ENCODE assay signal across 18 cellular contexts in the genomic region with DNA sequence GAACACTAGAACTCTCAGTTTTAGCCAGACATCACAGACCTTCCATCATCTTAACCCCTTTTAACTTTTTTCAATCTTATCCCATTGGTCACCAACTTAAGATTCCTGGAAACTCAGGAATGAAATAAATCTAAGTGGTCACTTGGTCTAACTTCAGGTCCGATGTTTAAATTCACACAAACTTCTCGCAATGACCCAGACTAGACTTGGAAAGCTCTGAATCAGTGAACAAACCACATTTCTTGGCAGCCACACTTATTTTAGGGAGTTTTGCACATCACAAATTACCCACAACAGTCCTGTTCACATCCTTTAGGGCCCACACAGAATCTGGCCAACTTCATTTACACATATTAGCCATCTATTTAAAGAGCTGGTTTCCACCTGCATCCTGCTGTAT.
"Had no signal": no experiment of that assay in that cellular context is flagged by ENCODE, and none has a peak within 500 bp of the region (broad histone marks: within the 10 kb centered on the region; RNA-seq: fewer than 3 reads in every experiment).

No MANE protein-coding gene starts in this region.

- H3K4me3 Mint-ChIP-seq: activated naive CD8-positive, alpha-beta T cell; activated T-cell treated with anti-CD3 and anti-CD28 coated beads, Interleukin-2, amount 50 U/mL, for 4 hours; naive thymus-derived CD8-positive, alpha-beta T cell had no signal

- H3K27ac Mint-ChIP-seq: activated naive CD8-positive, alpha-beta T cell; naive thymus-derived CD8-positive, alpha-beta T cell had no signal

- H3K4me1 ChIP-seq: foreskin keratinocyte had no signal

- H3K27ac ChIP-seq: coronary artery, foreskin keratinocyte, heart left ventricle, psoas muscle, thoracic aorta had no signal

- H3K27me3 ChIP-seq: foreskin keratinocyte, heart left ventricle had no signal

- H3K4me3 ChIP-seq: coronary artery, heart left ventricle, lung, psoas muscle, thoracic aorta had no signal

- ATAC-seq: activated T-cell treated with anti-CD3 and anti-CD28 coated beads, Interleukin-2, amount 50 U/mL, for 4 hours; foreskin keratinocyte; heart left ventricle; left colon; naive thymus-derived CD8-positive, alpha-beta T cell; psoas muscle; sciatic nerve; stimulated activated naive CD8-positive, alpha-beta T cell treated with anti-CD3 and anti-CD28 coated beads, Interleukin-15, Interleukin-2, amounts not matched to agents 100 U/mL and 50 U/mL, for 24 hours had no signal

- H3K36me3 Mint-ChIP-seq: activated naive CD8-positive, alpha-beta T cell; naive thymus-derived CD8-positive, alpha-beta T cell had no signal

- DNase-seq: activated CD4-positive, alpha-beta T cell treated with anti-CD3 and anti-CD28 coated beads for 1 hour; activated CD4-positive, alpha-beta T cell treated with anti-CD3 and anti-CD28 coated beads, Interleukin-2, amount 50 U/mL, for 48 hours; activated gamma-delta T cell; activated T-cell treated with anti-CD3 and anti-CD28 coated beads, Interleukin-2, amount 50 U/mL, for 4 hours; caudate nucleus; foreskin keratinocyte; heart left ventricle; left colon; naive thymus-derived CD8-positive, alpha-beta T cell; nucleus accumbens; psoas muscle; stimulated activated CD4-positive, alpha-beta T cell treated with anti-CD3 and anti-CD28 coated beads, Interleukin-2, amount 100 ng/mL, for 48 hours; stimulated activated naive CD8-positive, alpha-beta T cell treated with anti-CD3 and anti-CD28 coated beads, Interleukin-15, Interleukin-2, amounts not matched to agents 100 U/mL and 50 U/mL, for 24 hours had no signal

- H3K36me3 ChIP-seq: heart left ventricle, thoracic aorta had no signal

- H3K4me1 Mint-ChIP-seq: naive thymus-derived CD8-positive, alpha-beta T cell had no signal

- H3K9me3 ChIP-seq: psoas muscle had no signal
